26 cellular contexts compared by ENCODE assay signal in genomic region chr12:15677207-15677606, GRCh38.
DNase-seq lines count a peak whose midpoint lies in the region; ATAC-seq, FAIRE-seq and TF ChIP-seq lines count a peak whose summit lies in the region.
"Had no signal": no experiment of that assay in that cellular context is flagged by ENCODE, and none has a peak within 500 bp of the region (broad histone marks: within the 10 kb centered on the region; RNA-seq: fewer than 3 reads in every experiment).

No MANE protein-coding gene starts in this region.

- no peaks in the 10 kb centered on the region for H3K9me3 Mint-ChIP-seq in natural killer cell
- H3K9me3 Mint-ChIP-seq: CD4-positive, alpha-beta memory T cell had no signal

- no peak overlapping the region for H2BK5ac ChIP-seq in H1 (ENCODE audit: low read depth, low read length)

- H3K23me2 ChIP-seq in H1 (ENCODE audit: low read depth, low read length), result no peaks in the 10 kb centered on the region

- H3K9ac ChIP-seq in HUES48 (ENCODE audit: low read depth, low read length) (no peak overlapping the region), GM12878 (ENCODE audit: control insufficient read depth, insufficient read depth, low read length) (no peak overlapping the region), H1 (replicated peaks in 1 of 4; ENCODE audit: extremely low read depth in 1 of 4, low read depth in 3 of 4, low read length in 3 of 4) (no peak overlapping the region)
- H3K9ac ChIP-seq: BLaER1 treated with 17β-estradiol and CSF1 and Interleukin-3, amounts not matched to agents 10 nM and 100 nM; GM23248 had no signal

- RAD21 ChIA-PET in GM12878 (lab: Charles Lee; ENCODE audit: unreplicated experiment), result no interaction called here

- H2AK5ac ChIP-seq in H1 (ENCODE audit: low read depth, low read length), result no peak overlapping the region

- no peaks in the 10 kb centered on the region for H3K79me2 ChIP-seq in GM12878 (ENCODE audit: control insufficient read depth, insufficient read depth, low read length)
- no peaks in the 10 kb centered on the region for H3K79me2 ChIP-seq in H1 (ENCODE audit: control insufficient read depth in 1 of 2, insufficient read depth in 2 of 2, low read length in 2 of 2)

- no peaks in the 10 kb centered on the region for H3K79me1 ChIP-seq in H1 (ENCODE audit: low read depth, low read length)

- no peaks in the 10 kb centered on the region for H3K4me1 Mint-ChIP-seq in natural killer cell
- H3K4me1 Mint-ChIP-seq: CD4-positive, alpha-beta memory T cell had no signal

- H3K56ac ChIP-seq in H1 (replicated peaks; ENCODE audit: insufficient read length, low read depth, low read length), result no peak overlapping the region

- H3K27ac ChIP-seq in HUES48 (ENCODE audit: low read depth, low read length) (peak overlapping the region; percentile 63), GM12878 (ENCODE audit: control insufficient read depth, insufficient read depth) (no peak overlapping the region), H1 (ENCODE audit: low read depth, low read length) (no peak overlapping the region)
- H3K27ac ChIP-seq: BLaER1 treated with 17β-estradiol and CSF1 and Interleukin-3, amounts not matched to agents 10 nM and 100 nM; GM23248; PC-9 had no signal

- H2BK12ac ChIP-seq in H1 (ENCODE audit: low read depth, low read length), result no peak overlapping the region

- H2BK20ac ChIP-seq in H1 (ENCODE audit: low read length), result no peak overlapping the region

- no peaks in the 10 kb centered on the region for H3K36me3 Mint-ChIP-seq in natural killer cell
- H3K36me3 Mint-ChIP-seq: CD4-positive, alpha-beta memory T cell had no signal

- FAIRE-seq in GM12878 (lab: Jason Lieb, UNC) (no peak), H1 (lab: Jason Lieb, UNC) (peak; percentile 7)
- FAIRE-seq: K562 had no signal

- no peak for TF ChIP-seq RAD21 in GM12878 (IDR thresholded peaks at IDR 0.05; ENCODE audit: insufficient read depth, low read depth, low read length)
- TF ChIP-seq RAD21 in H1 (IDR thresholded peaks at IDR 0.05 in 1 of 2, conservative IDR thresholded peaks at IDR 0.05 in 1 of 2; ENCODE audit: low read depth in 2 of 2, low read length in 2 of 2), result no peak

- H3K4me2 ChIP-seq in GM12878 (ENCODE audit: control insufficient read depth, insufficient read depth) (no peak overlapping the region), H1 (ENCODE audit: insufficient read depth in 1 of 2, low read depth in 2 of 2, low read length in 2 of 2) (no peak overlapping the region)
- H3K4me2 ChIP-seq: BLaER1 treated with 17β-estradiol and CSF1 and Interleukin-3, amounts not matched to agents 10 nM and 100 nM; PC-9 had no signal

- H3K23ac ChIP-seq in H1 (ENCODE audit: insufficient read length), result no peak overlapping the region

- H4K91ac ChIP-seq in H1 (replicated peaks; ENCODE audit: insufficient read length, low read length), result no peak overlapping the region

- TF ChIP-seq POLR2A in GM12878 (IDR thresholded peaks at IDR 0.05; ENCODE audit: low read depth, low read length), result no peak
- TF ChIP-seq POLR2A in H1 (IDR thresholded peaks at IDR 0.05; ENCODE audit: control extremely low read depth in 1 of 2, low read depth in 2 of 2, low read length in 2 of 2), result no peak

- no peaks in the 10 kb centered on the region for H3K9me3 ChIP-seq in HUES48 (ENCODE audit: control insufficient read depth, insufficient read depth, low read length)
- no peaks in the 10 kb centered on the region for H3K9me3 ChIP-seq in GM12878 (replicated peaks; ENCODE audit: control insufficient read depth, insufficient read depth, low read length)
- no peaks in the 10 kb centered on the region for H3K9me3 ChIP-seq in H1 (ENCODE audit: insufficient read depth in 2 of 2, low read depth in 1 of 2, low read length in 1 of 2)
- no peaks in the 10 kb centered on the region for H3K9me3 ChIP-seq in neuron (ENCODE audit: low read length)
- H3K9me3 ChIP-seq: BLaER1 treated with 17β-estradiol and CSF1 and Interleukin-3, amounts not matched to agents 10 nM and 100 nM; Caco-2; MG63 had no signal

- no peak overlapping the region for H3K14ac ChIP-seq in H1 (ENCODE audit: insufficient read length)

- in situ Hi-C loops in GM12878 (cut with MboI) (no loop called here), GM13976 (cut with MboI; ENCODE audit: low sequenced_read_pairs, unreplicated experiment) (no loop called here)

- no peaks in the 10 kb centered on the region for H4K20me1 ChIP-seq in GM12878 (ENCODE audit: control insufficient read depth, insufficient read depth)
- H4K20me1 ChIP-seq in H1 (replicated peaks in 1 of 2; ENCODE audit: control insufficient read depth in 1 of 2, insufficient read depth in 2 of 2, low read length in 2 of 2), result no peaks in the 10 kb centered on the region
- H4K20me1 ChIP-seq: BLaER1 treated with 17β-estradiol and CSF1 and Interleukin-3, amounts not matched to agents 10 nM and 100 nM had no signal

- H3K36me3 ChIP-seq in HUES48 (ENCODE audit: control insufficient read depth, insufficient read depth, low read length) (no peaks in the 10 kb centered on the region), GM12878 (ENCODE audit: control insufficient read depth in 2 of 2, insufficient read depth in 2 of 2, low read length in 1 of 2) (no peaks in the 10 kb centered on the region), H1 (ENCODE audit: control insufficient read depth in 2 of 4, insufficient read depth in 4 of 4, low read length in 3 of 4) (no peaks in the 10 kb centered on the region), neuron (ENCODE audit: insufficient read depth, low read length) (no peaks in the 10 kb centered on the region)

- no peak overlapping the region for H4K5ac ChIP-seq in H1 (ENCODE audit: insufficient read length, low read depth, low read length)

- no peak overlapping the region for H3K4me3 ChIP-seq in HUES48 (ENCODE audit: low read depth, low read length)
- no peak overlapping the region for H3K4me3 ChIP-seq in GM12878
- H3K4me3 ChIP-seq in H1 (ENCODE audit: extremely low read depth in 1 of 4, insufficient read depth in 2 of 4, low read depth in 3 of 4, low read length in 4 of 4), result no peak overlapping the region
- peak overlapping the region; percentile 2 for H3K4me3 ChIP-seq in neuron (ENCODE audit: low read length)
- H3K4me3 ChIP-seq: BLaER1 treated with 17β-estradiol and CSF1 and Interleukin-3, amounts not matched to agents 10 nM and 100 nM; GM23248; K562; MG63; PC-9 had no signal

- intact Hi-C loops in GM12878 (cut with micrococcal nuclease; ENCODE audit: unreplicated experiment) (no loop called here), natural killer cell (cut with micrococcal nuclease) (no loop called here)

- H3K27me3 ChIP-seq in HUES48 (ENCODE audit: control insufficient read depth, insufficient read depth, low read length), result no peaks in the 10 kb centered on the region
- H3K27me3 ChIP-seq in GM12878 (replicated peaks in 1 of 2; ENCODE audit: control insufficient read depth in 2 of 2, insufficient read depth in 2 of 2, low read length in 1 of 2), result no peaks in the 10 kb centered on the region
- no peaks in the 10 kb centered on the region for H3K27me3 ChIP-seq in H1 (replicated peaks in 1 of 4; ENCODE audit: control insufficient read depth in 3 of 4, extremely low read depth in 1 of 4, insufficient read depth in 3 of 4, low read length in 3 of 4)
- H3K27me3 ChIP-seq in neuron (ENCODE audit: insufficient read depth, low read length), result no peaks in the 10 kb centered on the region
- H3K27me3 ChIP-seq: BLaER1 treated with 17β-estradiol and CSF1 and Interleukin-3, amounts not matched to agents 10 nM and 100 nM; MG63 had no signal

- 67% methylated on average over 3 of the region's 3 CpGs for WGBS in GM12878 (ENCODE audit: insufficient coverage, insufficient replicate concordance, low lambda C conversion rate, missing lambda C conversion rate)
- WGBS in H1 (ENCODE audit: extremely low coverage in 1 of 2, insufficient coverage in 1 of 2, insufficient read length in 1 of 2, insufficient replicate concordance in 2 of 2, low coverage in 1 of 2, low lambda C conversion rate in 2 of 2, missing lambda C conversion rate in 1 of 2), 2 experiments, result 85% methylated on average over 3 of the region's 3 CpGs; no CpG with 5 or more reads in 1 of the 2 experiments

- H4K8ac ChIP-seq in H1 (ENCODE audit: extremely low read depth, insufficient read depth, low read length), result no peak overlapping the region

- no peaks in the 10 kb centered on the region for H3K27me3 Mint-ChIP-seq in natural killer cell (ENCODE audit: low read depth in 2 of 2)

- H2AFZ ChIP-seq in GM12878 (ENCODE audit: control insufficient read depth, low read depth, low read length) (no peak overlapping the region), H1 (ENCODE audit: low read length) (no peak overlapping the region), neuron (ENCODE audit: low read depth, low read length) (no peak overlapping the region)
- H2AFZ ChIP-seq: GM23248, PC-9 had no signal

- CTCF ChIA-PET in GM12878 (lab: Yijun Ruan, JAX) (interaction anchor here (4.4 kb wide), 1 partner anchor 12 kb away, joined by 11 read pairs; no protein-coding TSS in a partner anchor), H1 (lab: Charles Lee; ENCODE audit: partially characterized antibody) (interaction anchor here (0.9 kb wide), 1 partner anchor 97 kb away, joined by 3 read pairs; no protein-coding TSS in a partner anchor)

- POLR2A ChIA-PET in GM12878 (lab: Charles Lee), result no interaction called here
- POLR2A ChIA-PET in H1 (lab: Charles Lee; ENCODE audit: partially characterized antibody), result no interaction called here

- ATAC-seq in GM12878, result peak; percentile 60
- ATAC-seq in natural killer cell, result no peak
- ATAC-seq: HCT116, K562 had no signal

- TF ChIP-seq CTCF in GM12878 (IDR thresholded peaks at IDR 0.05 in 2 of 3, conservative IDR thresholded peaks at IDR 0.05 in 1 of 3; ENCODE audit: control insufficient read depth in 2 of 3, extremely low read depth in 1 of 3, insufficient read depth in 1 of 3, low read depth in 3 of 3, low read length in 3 of 3) (no peak), H1 (IDR thresholded peaks at IDR 0.05; ENCODE audit: control extremely low read depth in 1 of 3, insufficient read depth in 1 of 3, low read depth in 1 of 3, low read length in 3 of 3) (no peak), GM13976 (IDR thresholded peaks at IDR 0.05; ENCODE audit: borderline replicate concordance, control extremely low read depth, extremely low read depth, insufficient read depth, missing control alignments) (no peak), natural killer cell (IDR thresholded peaks at IDR 0.05) (no peak)

- H3K18ac ChIP-seq in H1 (ENCODE audit: extremely low read depth, low read length), result no peak overlapping the region

- no peak for TF ChIP-seq EP300 in GM12878 (IDR thresholded peaks at IDR 0.05; ENCODE audit: borderline replicate concordance in 1 of 2, control insufficient read depth in 1 of 2, low read depth in 2 of 2, low read length in 2 of 2)
- no peak for TF ChIP-seq EP300 in H1 (IDR thresholded peaks at IDR 0.05; ENCODE audit: borderline replicate concordance in 1 of 2, low read depth in 2 of 2, low read length in 2 of 2)

- H3K27ac Mint-ChIP-seq in natural killer cell, result no peak overlapping the region
- H3K27ac Mint-ChIP-seq: CD4-positive, alpha-beta memory T cell had no signal

- SMC1A ChIA-PET in GM12878 (lab: Charles Lee; ENCODE audit: uncharacterized antibody, unreplicated experiment), result interaction anchor here (4.2 kb wide), 1 partner anchor 16 kb away, joined by 31 read pairs; no protein-coding TSS in a partner anchor

- H2BK15ac ChIP-seq in H1 (ENCODE audit: low read length), result no peak overlapping the region

- H3K4me3 Mint-ChIP-seq in natural killer cell, result no peak overlapping the region
- H3K4me3 Mint-ChIP-seq: CD4-positive, alpha-beta memory T cell had no signal

- DNase-seq in GM12878 (ENCODE audit: low read depth, low spot score) (no peak), H1 (ENCODE audit: low read depth in 1 of 2, low spot score in 2 of 2) (no peak), GM13976 (ENCODE audit: low spot score) (no peak), AG08395 (ENCODE audit: low spot score) (no peak), NCI-H1417 treated with DMSO at 0.1 percent for 48 hours (lab: John Stamatoyannopoulos, UW) (no peak), natural killer cell (no peak)
- DNase-seq: Caco-2; CD4-positive, alpha-beta memory T cell; DMS 273 treated with DMSO at 0.1 percent for 48 hours; DMS79 treated with DMSO at 0.1 percent for 48 hours; MG63; NCI-H1048; NCI-H1436; NCI-H2029; NCI-H226; NCI-H510A treated with DMSO at 0.1 percent for 48 hours; NCI-H748 treated with DMSO at 0.1 percent for 48 hours; PC-9; RPMI8226; SHP77 had no signal

- no TSS peak for BruUV-seq in GM12878 (replicated peaks; lab: Mats Ljungman, UMichigan)

- no peak overlapping the region for H2BK120ac ChIP-seq in H1 (replicated peaks; ENCODE audit: low read depth, low read length)

- H3K4me1 ChIP-seq in HUES48 (ENCODE audit: control insufficient read depth, insufficient read depth, low read length), result peaks cover 11% of the 10 kb centered on the region
- H3K4me1 ChIP-seq in GM12878 (ENCODE audit: control insufficient read depth, insufficient read depth, low read length), result no peaks in the 10 kb centered on the region
- no peaks in the 10 kb centered on the region for H3K4me1 ChIP-seq in H1 (replicated peaks in 1 of 4; ENCODE audit: control insufficient read depth in 3 of 4, insufficient read depth in 4 of 4, low read length in 3 of 4)
- peaks cover 27% of the 10 kb centered on the region for H3K4me1 ChIP-seq in neuron (ENCODE audit: insufficient read depth, low read length)
- H3K4me1 ChIP-seq: BLaER1 treated with 17β-estradiol and CSF1 and Interleukin-3, amounts not matched to agents 10 nM and 100 nM had no signal

- no peak overlapping the region for H3K4ac ChIP-seq in H1 (replicated peaks; ENCODE audit: insufficient read length, low read depth, low read length)
